25 cellular contexts compared by ENCODE assay signal in the genomic region with DNA sequence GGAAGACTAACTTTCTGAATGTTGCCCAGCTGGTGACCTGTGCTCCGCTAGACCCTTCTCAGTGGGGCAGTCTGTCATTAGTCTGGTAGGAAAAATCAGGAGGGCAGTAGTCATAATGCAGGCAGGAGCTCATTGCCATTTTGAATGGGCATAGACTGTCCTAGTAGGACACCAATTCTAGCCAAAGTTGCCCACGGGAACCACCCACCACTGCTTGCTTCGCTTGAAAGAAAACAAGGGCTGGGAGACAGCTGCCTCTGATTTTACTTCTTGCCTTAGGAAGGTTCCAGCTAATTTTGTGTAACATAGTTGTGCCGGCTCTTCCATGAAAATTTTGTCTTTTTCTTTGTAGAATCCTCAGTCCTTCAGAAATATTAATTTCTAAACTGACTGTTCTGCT. TPM values are rescaled to one million over a fixed set of nuclear protein-coding genes. Genes with fewer than 3 reads are reported as not detected.
DNase-seq lines count a peak whose midpoint lies in the region; ATAC-seq and TF ChIP-seq lines count a peak whose summit lies in the region.
"Had no signal": no experiment of that assay in that cellular context is flagged by ENCODE, and none has a peak within 500 bp of the region (broad histone marks: within the 10 kb centered on the region; RNA-seq: fewer than 3 reads in every experiment).

No MANE protein-coding gene starts in this region.

- H3K27me3 Mint-ChIP-seq in T-helper 2 cell treated with Interferon-gamma antibody and Interleukin-4, amounts not matched to agents 5 μg/mL and 100 μg/mL, for 36 hours (ENCODE audit: low read depth) = peaks cover 55% of the 10 kb centered on the region
- H3K27me3 Mint-ChIP-seq in central memory CD8-positive, alpha-beta T cell = peaks cover 9% of the 10 kb centered on the region
- H3K27me3 Mint-ChIP-seq in natural killer cell treated with Interleukin-12 subunit alpha and Interleukin-12 subunit beta and Interleukin-15 and Interleukin-18, amount 100 ng/mL, for 72 hours = no peaks in the 10 kb centered on the region

- no peak for TF ChIP-seq CTCF in transverse colon (IDR thresholded peaks at IDR 0.05)
- no peak for TF ChIP-seq CTCF in tibial artery (IDR thresholded peaks at IDR 0.05)

- H3K4me3 ChIP-seq in transverse colon = no peak overlapping the region
- no peak overlapping the region for H3K4me3 ChIP-seq in tibial artery
- H3K4me3 ChIP-seq: body of pancreas, coronary artery, PC-9 had no signal

- no peak overlapping the region for H3K27ac Mint-ChIP-seq in T-helper 2 cell treated with Interferon-gamma antibody and Interleukin-4, amounts not matched to agents 5 μg/mL and 100 μg/mL, for 36 hours
- no peak overlapping the region for H3K27ac Mint-ChIP-seq in central memory CD8-positive, alpha-beta T cell (ENCODE audit: low read depth)
- peak overlapping the region; percentile 91 to 94 for H3K27ac Mint-ChIP-seq in natural killer cell treated with Interleukin-12 subunit alpha and Interleukin-12 subunit beta and Interleukin-15 and Interleukin-18, amount 100 ng/mL, for 72 hours
- H3K27ac Mint-ChIP-seq: activated CD8-positive, alpha-beta memory T cell treated with anti-CD3 and anti-CD28 coated beads, Interleukin-2, amount 10 ng/mL, durations not matched to agents 7 days and 5 days; progenitor cell of endocrine pancreas; stimulated activated naive B cell treated with anti-CD40 and anti-IgM and Interleukin-4, amounts not matched to agents 10 μg/mL and 1 μg/mL and 100 μg/mL, for 72 hours had no signal

- 83% methylated on average over 4 of the region's 4 CpGs; no CpG with 5 or more reads in 1 of the 2 donors for WGBS in transverse colon (ENCODE audit: low coverage in 1 of 2), 2 donors

- no peak for TF ChIP-seq EP300 in transverse colon (IDR thresholded peaks at IDR 0.05; ENCODE audit: low read depth)

- in situ Hi-C loops in transverse colon (cut with MboI; ENCODE audit: low pct_ligation_motif_present in 1 of 4, low pct_unique_long_range_greater_than_20kb in 1 of 4, low sequenced_read_pairs in 3 of 4) = no loop called here

- H3K27me3 ChIP-seq in transverse colon (peaks cover 71% of the 10 kb centered on the region), tibial artery (peaks cover 0 to 24% of the 10 kb centered on the region in 2 donors)

- DNase-seq in T-helper 2 cell treated with Interferon-gamma antibody and Interleukin-4, amounts not matched to agents 5 μg/mL and 100 μg/mL, for 36 hours (ENCODE audit: low spot score) = no peak
- no peak for DNase-seq in T-helper 2 cell
- no peak for DNase-seq in central memory CD8-positive, alpha-beta T cell (ENCODE audit: low spot score in 2 of 2)
- DNase-seq in natural killer cell treated with Interleukin-12 subunit alpha and Interleukin-12 subunit beta and Interleukin-15 and Interleukin-18, amount 100 ng/mL, for 72 hours (ENCODE audit: low spot score) = no peak
- DNase-seq in transverse colon = no peak
- DNase-seq in dedifferentiated amniotic fluid mesenchymal stem cell (ENCODE audit: extremely low spot score) = no peak
- DNase-seq in tibial artery = no peak
- DNase-seq: 8988T; activated CD4-positive, alpha-beta T cell treated with anti-CD3 and anti-CD28 coated beads for 48 hours; activated CD8-positive, alpha-beta memory T cell treated with anti-CD3 and anti-CD28 coated beads, Interleukin-2, amount 10 ng/mL, durations not matched to agents 7 days and 5 days; activated gamma-delta T cell treated with Interleukin-2 at 50 U/mL for 16 hours; body of pancreas; IMR-90; NCI-H1417 treated with DMSO at 0.1 percent for 48 hours; NCI-H2107; NCI-H510A; PC-9; SIG-M5; stimulated activated CD4-positive, alpha-beta T cell treated with anti-CD3 and anti-CD28 coated beads, Interleukin-1b, Interleukin-23, amount 100 ng/mL, for 48 hours; stimulated activated naive B cell treated with anti-CD40 and anti-IgM and Interleukin-4, amounts not matched to agents 10 μg/mL and 1 μg/mL and 100 μg/mL, for 72 hours had no signal

- no peaks in the 10 kb centered on the region for H3K9me3 Mint-ChIP-seq in T-helper 2 cell treated with Interferon-gamma antibody and Interleukin-4, amounts not matched to agents 5 μg/mL and 100 μg/mL, for 36 hours
- no peaks in the 10 kb centered on the region for H3K9me3 Mint-ChIP-seq in central memory CD8-positive, alpha-beta T cell
- H3K9me3 Mint-ChIP-seq in natural killer cell treated with Interleukin-12 subunit alpha and Interleukin-12 subunit beta and Interleukin-15 and Interleukin-18, amount 100 ng/mL, for 72 hours = no peaks in the 10 kb centered on the region
- H3K9me3 Mint-ChIP-seq: stimulated activated naive B cell treated with anti-CD40 and anti-IgM and Interleukin-4, amounts not matched to agents 10 μg/mL and 1 μg/mL and 100 μg/mL, for 72 hours had no signal

- no peak for ATAC-seq in central memory CD8-positive, alpha-beta T cell (replicated peaks; ENCODE audit: extremely low read depth, poor library complexity, severe bottlenecking)
- ATAC-seq in natural killer cell treated with Interleukin-12 subunit alpha and Interleukin-12 subunit beta and Interleukin-15 and Interleukin-18, amount 100 ng/mL, for 72 hours = no peak
- no peak for ATAC-seq in HG02970 (IDR thresholded peaks at IDR 0.05; ENCODE audit: low FRiP score, unreplicated experiment)
- ATAC-seq: activated CD8-positive, alpha-beta memory T cell treated with anti-CD3 and anti-CD28 coated beads, Interleukin-2, amount 10 ng/mL, durations not matched to agents 7 days and 5 days; body of pancreas; stimulated activated naive B cell treated with anti-CD40 and anti-IgM and Interleukin-4, amounts not matched to agents 10 μg/mL and 1 μg/mL and 100 μg/mL, for 72 hours had no signal

- intact Hi-C loops in transverse colon (cut with DNase I; ENCODE audit: low total_unique reads) = no loop called here
- intact Hi-C loops in tibial artery (cut with DNase I; ENCODE audit: low total_unique reads) = no loop called here

- H3K9me3 ChIP-seq in transverse colon = no peaks in the 10 kb centered on the region
- no peaks in the 10 kb centered on the region for H3K9me3 ChIP-seq in tibial artery
- H3K9me3 ChIP-seq: body of pancreas had no signal

- H3K4me1 ChIP-seq in transverse colon (peaks cover 15 to 32% (median 28%) of the 10 kb centered on the region in 4 donors), tibial artery (peaks cover 0 to 25% (median 14%) of the 10 kb centered on the region in 4 donors)

- H3K27ac ChIP-seq in transverse colon = peak overlapping the region; percentile 20 to 81 (median 50)
- H3K27ac ChIP-seq in tibial artery = no peak overlapping the region
- H3K27ac ChIP-seq: body of pancreas, coronary artery, PC-9 had no signal

- peak overlapping the region; percentile 80 for H3K4me3 Mint-ChIP-seq in T-helper 2 cell treated with Interferon-gamma antibody and Interleukin-4, amounts not matched to agents 5 μg/mL and 100 μg/mL, for 36 hours
- H3K4me3 Mint-ChIP-seq in central memory CD8-positive, alpha-beta T cell = peak overlapping the region; percentile 13
- peak overlapping the region; percentile 89 for H3K4me3 Mint-ChIP-seq in natural killer cell treated with Interleukin-12 subunit alpha and Interleukin-12 subunit beta and Interleukin-15 and Interleukin-18, amount 100 ng/mL, for 72 hours
- H3K4me3 Mint-ChIP-seq: activated CD8-positive, alpha-beta memory T cell treated with anti-CD3 and anti-CD28 coated beads, Interleukin-2, amount 10 ng/mL, durations not matched to agents 7 days and 5 days; stimulated activated naive B cell treated with anti-CD40 and anti-IgM and Interleukin-4, amounts not matched to agents 10 μg/mL and 1 μg/mL and 100 μg/mL, for 72 hours had no signal

- no peaks in the 10 kb centered on the region for H3K36me3 Mint-ChIP-seq in T-helper 2 cell treated with Interferon-gamma antibody and Interleukin-4, amounts not matched to agents 5 μg/mL and 100 μg/mL, for 36 hours (ENCODE audit: low read depth)
- peaks cover 10% of the 10 kb centered on the region for H3K36me3 Mint-ChIP-seq in central memory CD8-positive, alpha-beta T cell (ENCODE audit: insufficient read depth)
- H3K36me3 Mint-ChIP-seq in natural killer cell treated with Interleukin-12 subunit alpha and Interleukin-12 subunit beta and Interleukin-15 and Interleukin-18, amount 100 ng/mL, for 72 hours = peaks cover 11% of the 10 kb centered on the region
- H3K36me3 Mint-ChIP-seq: stimulated activated naive B cell treated with anti-CD40 and anti-IgM and Interleukin-4, amounts not matched to agents 10 μg/mL and 1 μg/mL and 100 μg/mL, for 72 hours had no signal

- H3K36me3 ChIP-seq in transverse colon = no peaks in the 10 kb centered on the region
- no peaks in the 10 kb centered on the region for H3K36me3 ChIP-seq in tibial artery

- no peak for TF ChIP-seq POLR2A in transverse colon (IDR thresholded peaks at IDR 0.05)

- peaks cover 33% of the 10 kb centered on the region for H3K4me1 Mint-ChIP-seq in T-helper 2 cell treated with Interferon-gamma antibody and Interleukin-4, amounts not matched to agents 5 μg/mL and 100 μg/mL, for 36 hours (ENCODE audit: low read depth)
- peaks cover 34% of the 10 kb centered on the region for H3K4me1 Mint-ChIP-seq in central memory CD8-positive, alpha-beta T cell
- peaks cover 35 to 42% of the 10 kb centered on the region in 2 donors for H3K4me1 Mint-ChIP-seq in natural killer cell treated with Interleukin-12 subunit alpha and Interleukin-12 subunit beta and Interleukin-15 and Interleukin-18, amount 100 ng/mL, for 72 hours (ENCODE audit: low read depth in 2 of 2)

RNA-seq across cellular contexts. Expression of a gene that starts 23.3 kb away (rescaled TPM):
- total RNA-seq in natural killer cell treated with Interleukin-12 subunit alpha and Interleukin-12 subunit beta and Interleukin-15 and Interleukin-18, amount 100 ng/mL, for 72 hours = 100 to 1,000 TPM; 100 to 281 TPM
- 10 to 100 TPM in 1 of 4 donors, 1 to 10 TPM in 3; 2.6 to 27.5 (median 7.7) TPM for total RNA-seq in transverse colon
- total RNA-seq: H4, MCF 10A had no signal

Comparison
In these comparisons a context has a peak if more than half of its experiments do, and no peak if none do; other contexts are left out.
1. H3K27ac Mint-ChIP-seq: peak in natural killer cell treated with Interleukin-12 subunit alpha and Interleukin-12 subunit beta and Interleukin-15 and Interleukin-18, amount 100 ng/mL, for 72 hours (2 of 2); none in T-helper 2 cell treated with Interferon-gamma antibody and Interleukin-4, amounts not matched to agents 5 μg/mL and 100 μg/mL, for 36 hours (single experiment) and central memory CD8-positive, alpha-beta T cell (single experiment).
2. H3K4me3 Mint-ChIP-seq: peak in every context shown above with its lines; median percentile 89 in natural killer cell treated with Interleukin-12 subunit alpha and Interleukin-12 subunit beta and Interleukin-15 and Interleukin-18, amount 100 ng/mL, for 72 hours; 80 in T-helper 2 cell treated with Interferon-gamma antibody and Interleukin-4, amounts not matched to agents 5 μg/mL and 100 μg/mL, for 36 hours; 13 in central memory CD8-positive, alpha-beta T cell.
3. H3K27ac ChIP-seq: peak in transverse colon (4 of 4); none in tibial artery (0 of 2).